ENCODE assay signal across 8 cellular contexts in genomic region chr4:7872264-7872771, GRCh38.
A peak's percentile ranks its signal among the peaks of the same experiment; 100 is the strongest.
DNase-seq lines count a peak whose midpoint lies in the region; ATAC-seq and TF ChIP-seq lines count a peak whose summit lies in the region.
"Had no signal": no experiment of that assay in that cellular context is flagged by ENCODE, and none has a peak within 500 bp of the region (broad histone marks: within the 10 kb centered on the region; RNA-seq: fewer than 3 reads in every experiment).

No MANE protein-coding gene starts in this region.

- DNase-seq in SK-N-SH (no peak), left cardiac atrium (peak; percentile 73), thyroid gland (peak; percentile 37 to 61), CD1c-positive myeloid dendritic cell (ENCODE audit: extremely low spot score) (no peak)
- DNase-seq: stimulated activated CD4-positive, alpha-beta T cell treated with anti-CD3 and anti-CD28 coated beads, Interleukin-2, amount 100 ng/mL, for 48 hours had no signal

- no peaks in the 10 kb centered on the region for H3K9me2 ChIP-seq in SK-N-SH

- H3K36me3 ChIP-seq in SK-N-SH (replicated peaks in 1 of 2; ENCODE audit: control insufficient read depth in 1 of 2, insufficient read depth in 2 of 2, low read length in 1 of 2) (peaks cover 24 to 50% of the 10 kb centered on the region in 2 experiments), thyroid gland (peaks cover 0 to 10% of the 10 kb centered on the region in 2 donors)

- H3K79me2 ChIP-seq in SK-N-SH (ENCODE audit: insufficient read depth): peaks cover 100% of the 10 kb centered on the region

- intact Hi-C loops in left cardiac atrium (cut with DNase I) (loop anchor here in 1 of 2 donors (10.0 kb wide), 1 partner anchor 62 kb away; the partner anchor contains the start of gene AFAP1), thyroid gland (cut with DNase I) (no loop called here)

- TF ChIP-seq EP300 in Ishikawa (IDR thresholded peaks at IDR 0.05; ENCODE audit: borderline replicate concordance): peak; percentile 53; the same call in 1 of the 2 replicates
- TF ChIP-seq EP300 in SK-N-SH (IDR thresholded peaks at IDR 0.05; ENCODE audit: borderline replicate concordance in 1 of 2, low read depth in 1 of 2, low read length in 1 of 2): peak in 1 of 2 experiments; percentile 76; a peak in 2 of 4 replicates

- ATAC-seq in left cardiac atrium (peak; percentile 41 to 75), GM18907 (IDR thresholded peaks at IDR 0.05; ENCODE audit: unreplicated experiment) (no peak), HG03565 (IDR thresholded peaks at IDR 0.05; ENCODE audit: unreplicated experiment) (no peak)

- WGBS in SK-N-SH (ENCODE audit: low lambda C conversion rate): 20% methylated on average over 4 of the region's 4 CpGs
- 29 to 37% methylated on average over 4 of the region's 4 CpGs for WGBS in thyroid gland, 2 donors

- peaks cover 65% of the 10 kb centered on the region for H3F3A ChIP-seq in SK-N-SH (replicated peaks; ENCODE audit: insufficient read depth)

- peak overlapping the region; percentile 61 for H3K4me2 ChIP-seq in SK-N-SH

- H3K27ac ChIP-seq in SK-N-SH (ENCODE audit: low read depth in 2 of 2, low read length in 1 of 2) (peak overlapping the region; percentile 82 to 86), thyroid gland (no peak overlapping the region)

- POLR2A ChIA-PET in SK-N-SH (lab: Yijun Ruan, JAX): no interaction called here

- CTCF ChIA-PET in SK-N-SH (lab: Yijun Ruan, JAX): interaction anchor here (0.7 to 1.1 kb wide), 4 partner anchors 13 to 115 kb away, joined by 3 to 4 read pairs (median 4); no protein-coding TSS in a partner anchor

- H3K9ac ChIP-seq in SK-N-SH: peak overlapping the region; percentile 41; the same call in 1 of the 2 replicates

- H2AFZ ChIP-seq in SK-N-SH (ENCODE audit: low read depth): no peak overlapping the region

- H3K4me3 ChIP-seq in SK-N-SH (ENCODE audit: low read depth in 2 of 2, low read length in 1 of 2) (peak overlapping the region in 1 of 2 experiments; percentile 29; a peak in 1 of 4 replicates), thyroid gland (replicated peaks in 1 of 3) (no peak overlapping the region)

- TF ChIP-seq RAD21 in Ishikawa (IDR thresholded peaks at IDR 0.05; ENCODE audit: low read depth) (no peak), SK-N-SH (IDR thresholded peaks at IDR 0.05; ENCODE audit: low read length) (no peak)

- TF ChIP-seq POLR2A in thyroid gland (IDR thresholded peaks at IDR 0.05): no peak

- no peaks in the 10 kb centered on the region for H3K9me3 ChIP-seq in SK-N-SH
- H3K9me3 ChIP-seq in thyroid gland: no peaks in the 10 kb centered on the region

- H3K27me3 ChIP-seq in SK-N-SH (ENCODE audit: insufficient read depth) (no peaks in the 10 kb centered on the region), thyroid gland (no peaks in the 10 kb centered on the region)

- peaks cover 26 to 51% of the 10 kb centered on the region in 2 experiments for H3K4me1 ChIP-seq in SK-N-SH (ENCODE audit: control insufficient read depth in 1 of 2, insufficient read depth in 2 of 2, low read depth in 1 of 2, low read length in 1 of 2)
- peaks cover 0 to 5% of the 10 kb centered on the region in 2 donors for H3K4me1 ChIP-seq in thyroid gland

- TF ChIP-seq CTCF in SK-N-SH (IDR thresholded peaks at IDR 0.05) (no peak), thyroid gland (IDR thresholded peaks at IDR 0.05) (no peak)

- H4K20me1 ChIP-seq in SK-N-SH (ENCODE audit: insufficient read depth): peaks cover 33% of the 10 kb centered on the region

TF ChIP-seq in Ishikawa, 13 proteins besides CTCF, POLR2A, EP300 and RAD21:
- TF ChIP-seq YY1 (IDR thresholded peaks at IDR 0.05; ENCODE audit: low read depth): no peak
- TF ChIP-seq MAX (IDR thresholded peaks at IDR 0.05): peak; percentile 52
- peak; percentile 82 for TF ChIP-seq TCF12 (IDR thresholded peaks at IDR 0.05; ENCODE audit: low read depth)
- TF ChIP-seq FOXM1 (IDR thresholded peaks at IDR 0.05; ENCODE audit: borderline replicate concordance, low read depth): peak; percentile 29; the same call in 1 of the 2 replicates
- TF ChIP-seq NFIC (IDR thresholded peaks at IDR 0.05): peak; percentile 78

TF ChIP-seq in SK-N-SH, 30 proteins besides CTCF, POLR2A, EP300 and RAD21 (continues in another document):
- TF ChIP-seq, protein P1, sequence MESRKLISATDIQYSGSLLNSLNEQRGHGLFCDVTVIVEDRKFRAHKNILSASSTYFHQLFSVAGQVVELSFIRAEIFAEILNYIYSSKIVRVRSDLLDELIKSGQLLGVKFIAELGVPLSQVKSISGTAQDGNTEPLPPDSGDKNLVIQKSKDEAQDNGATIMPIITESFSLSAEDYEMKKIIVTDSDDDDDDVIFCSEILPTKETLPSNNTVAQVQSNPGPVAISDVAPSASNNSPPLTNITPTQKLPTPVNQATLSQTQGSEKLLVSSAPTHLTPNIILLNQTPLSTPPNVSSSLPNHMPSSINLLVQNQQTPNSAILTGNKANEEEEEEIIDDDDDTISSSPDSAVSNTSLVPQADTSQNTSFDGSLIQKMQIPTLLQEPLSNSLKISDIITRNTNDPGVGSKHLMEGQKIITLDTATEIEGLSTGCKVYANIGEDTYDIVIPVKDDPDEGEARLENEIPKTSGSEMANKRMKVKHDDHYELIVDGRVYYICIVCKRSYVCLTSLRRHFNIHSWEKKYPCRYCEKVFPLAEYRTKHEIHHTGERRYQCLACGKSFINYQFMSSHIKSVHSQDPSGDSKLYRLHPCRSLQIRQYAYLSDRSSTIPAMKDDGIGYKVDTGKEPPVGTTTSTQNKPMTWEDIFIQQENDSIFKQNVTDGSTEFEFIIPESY (IDR thresholded peaks at IDR 0.05; ENCODE audit: borderline replicate concordance, low read depth): no peak
- TF ChIP-seq FOXM1 (IDR thresholded peaks at IDR 0.05; ENCODE audit: low read depth): peak; percentile 51; the same call in 1 of the 2 replicates
- TF ChIP-seq GABPA (IDR thresholded peaks at IDR 0.05; ENCODE audit: low read depth): no peak
- no peak; the same call in 1 of the 2 replicates for TF ChIP-seq SMC3 (IDR thresholded peaks at IDR 0.05; ENCODE audit: low read depth, low read length)
- peak; percentile 89 for TF ChIP-seq TCF12 (IDR thresholded peaks at IDR 0.05)
- TF ChIP-seq RCOR1 (IDR thresholded peaks at IDR 0.05; ENCODE audit: low read length): no peak
- no peak for TF ChIP-seq RFX5 (IDR thresholded peaks at IDR 0.05; ENCODE audit: low read length)
- no peak for TF ChIP-seq MXI1 (IDR thresholded peaks at IDR 0.05; ENCODE audit: low read depth, low read length)
- TF ChIP-seq, protein P2, sequence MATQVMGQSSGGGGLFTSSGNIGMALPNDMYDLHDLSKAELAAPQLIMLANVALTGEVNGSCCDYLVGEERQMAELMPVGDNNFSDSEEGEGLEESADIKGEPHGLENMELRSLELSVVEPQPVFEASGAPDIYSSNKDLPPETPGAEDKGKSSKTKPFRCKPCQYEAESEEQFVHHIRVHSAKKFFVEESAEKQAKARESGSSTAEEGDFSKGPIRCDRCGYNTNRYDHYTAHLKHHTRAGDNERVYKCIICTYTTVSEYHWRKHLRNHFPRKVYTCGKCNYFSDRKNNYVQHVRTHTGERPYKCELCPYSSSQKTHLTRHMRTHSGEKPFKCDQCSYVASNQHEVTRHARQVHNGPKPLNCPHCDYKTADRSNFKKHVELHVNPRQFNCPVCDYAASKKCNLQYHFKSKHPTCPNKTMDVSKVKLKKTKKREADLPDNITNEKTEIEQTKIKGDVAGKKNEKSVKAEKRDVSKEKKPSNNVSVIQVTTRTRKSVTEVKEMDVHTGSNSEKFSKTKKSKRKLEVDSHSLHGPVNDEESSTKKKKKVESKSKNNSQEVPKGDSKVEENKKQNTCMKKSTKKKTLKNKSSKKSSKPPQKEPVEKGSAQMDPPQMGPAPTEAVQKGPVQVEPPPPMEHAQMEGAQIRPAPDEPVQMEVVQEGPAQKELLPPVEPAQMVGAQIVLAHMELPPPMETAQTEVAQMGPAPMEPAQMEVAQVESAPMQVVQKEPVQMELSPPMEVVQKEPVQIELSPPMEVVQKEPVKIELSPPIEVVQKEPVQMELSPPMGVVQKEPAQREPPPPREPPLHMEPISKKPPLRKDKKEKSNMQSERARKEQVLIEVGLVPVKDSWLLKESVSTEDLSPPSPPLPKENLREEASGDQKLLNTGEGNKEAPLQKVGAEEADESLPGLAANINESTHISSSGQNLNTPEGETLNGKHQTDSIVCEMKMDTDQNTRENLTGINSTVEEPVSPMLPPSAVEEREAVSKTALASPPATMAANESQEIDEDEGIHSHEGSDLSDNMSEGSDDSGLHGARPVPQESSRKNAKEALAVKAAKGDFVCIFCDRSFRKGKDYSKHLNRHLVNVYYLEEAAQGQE (IDR thresholded peaks at IDR 0.05; ENCODE audit: low read depth, low read length): no peak
- no peak for TF ChIP-seq NRF1 (IDR thresholded peaks at IDR 0.05; ENCODE audit: low read depth, low read length)
- TF ChIP-seq MAX (IDR thresholded peaks at IDR 0.05; ENCODE audit: low read depth): peak; percentile 75
- TF ChIP-seq TAF1 (IDR thresholded peaks at IDR 0.05; ENCODE audit: borderline replicate concordance, low read depth, low read length): no peak
- TF ChIP-seq EZH2phosphoT487 (IDR thresholded peaks at IDR 0.05; ENCODE audit: borderline replicate concordance, low read depth): no peak
- TF ChIP-seq FOXJ3 (CRISPR knock-in tag; IDR thresholded peaks at IDR 0.05): no peak
- no peak for TF ChIP-seq USF2 (IDR thresholded peaks at IDR 0.05; ENCODE audit: borderline replicate concordance, low read depth, low read length)
- TF ChIP-seq JUND (IDR thresholded peaks at IDR 0.05): no peak; the same call in none of the 2 replicates
- TF ChIP-seq TEAD4 (IDR thresholded peaks at IDR 0.05; ENCODE audit: borderline replicate concordance, insufficient read depth): peak; percentile 59; the same call in 1 of the 2 replicates
- peak; percentile 67 for TF ChIP-seq NFIC (IDR thresholded peaks at IDR 0.05; ENCODE audit: borderline replicate concordance)
- no peak for TF ChIP-seq YY1 (IDR thresholded peaks at IDR 0.05; ENCODE audit: low read depth)

Comparison
In these comparisons a context has a peak if more than half of its experiments do, and no peak if none do; other contexts are left out.
1. DNase-seq: peak in left cardiac atrium (single experiment) and thyroid gland (2 of 2); none in SK-N-SH (single experiment) and CD1c-positive myeloid dendritic cell (single experiment).
2. H3K27ac ChIP-seq: peak in SK-N-SH (2 of 2); none in thyroid gland (0 of 3).
3. ATAC-seq: peak in left cardiac atrium (2 of 2); none in GM18907 (single experiment) and HG03565 (single experiment).